ENCODE assay signal across 8 cellular contexts in the genomic region with DNA sequence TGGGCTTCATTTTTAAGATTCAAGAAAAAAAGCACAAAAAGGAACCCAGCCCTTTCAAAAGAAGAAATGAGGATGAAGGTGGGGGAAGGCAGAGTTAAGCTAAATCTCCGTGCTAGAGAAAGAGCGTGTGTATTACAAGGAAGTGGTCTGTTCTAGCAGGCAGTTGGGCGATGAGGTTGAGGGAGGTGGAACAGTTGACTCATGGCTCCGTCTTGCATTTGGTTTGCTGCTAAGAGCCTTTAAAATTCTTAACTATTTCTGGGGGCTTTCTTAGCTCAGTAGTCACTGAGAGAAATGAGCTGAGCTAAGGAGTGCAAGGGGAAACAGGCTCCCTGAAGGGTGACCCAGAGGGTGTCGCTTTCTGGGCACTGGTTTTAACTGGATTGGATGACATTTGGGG.
DNase-seq lines count a peak whose midpoint lies in the region; ATAC-seq and TF ChIP-seq lines count a peak whose summit lies in the region.

No MANE protein-coding gene starts in this region.

- TF ChIP-seq CTCF in esophagus squamous epithelium (IDR thresholded peaks at IDR 0.05) (no peak), WTC11 (IDR thresholded peaks at IDR 0.05) (no peak)

- peak overlapping the region in 1 of 4 donors; percentile 46 for H3K27ac ChIP-seq in esophagus squamous epithelium

- peaks cover 0 to 4% (median 0%) of the 10 kb centered on the region in 3 donors for H3K36me3 Mint-ChIP-seq in immature natural killer cell
- H3K36me3 Mint-ChIP-seq in WTC11 = no peaks in the 10 kb centered on the region

- CTCF ChIA-PET in WTC11 (lab: Charles Lee) = interaction anchor here (1.7 kb wide), 1 partner anchor 16 kb away, joined by 3 read pairs; no protein-coding TSS in a partner anchor

- peak overlapping the region; percentile 53 to 80 (median 59) for H3K4me3 Mint-ChIP-seq in immature natural killer cell
- H3K4me3 Mint-ChIP-seq in WTC11 = no peak overlapping the region

- peaks cover 0 to under 1% (median 0%) of the 10 kb centered on the region in 3 donors for H3K9me3 ChIP-seq in esophagus squamous epithelium

- H3K27ac Mint-ChIP-seq in immature natural killer cell (peak overlapping the region; percentile 31 to 95 (median 81)), WTC11 (no peak overlapping the region)

- no peak for TF ChIP-seq POLR2A in esophagus squamous epithelium (IDR thresholded peaks at IDR 0.05)

- H3K27me3 Mint-ChIP-seq in immature natural killer cell (ENCODE audit: low read depth in 3 of 3) = peaks cover 12 to 13% (median 13%) of the 10 kb centered on the region in 3 donors
- H3K27me3 Mint-ChIP-seq in WTC11 (ENCODE audit: low read depth) = no peaks in the 10 kb centered on the region

- DNase-seq in Daoy (ENCODE audit: low read depth) (peak; percentile 88), KG1 (lab: John Stamatoyannopoulos, UW) (peak; percentile 77), immature natural killer cell (peak; percentile 83 to 88 (median 85)), esophagus squamous epithelium (lab: John Stamatoyannopoulos, UW) (no peak), WTC11 (ENCODE audit: low spot score) (no peak)
- peak; percentile 58 for DNase-seq in activated CD8-positive, alpha-beta memory T cell treated with anti-CD3 and anti-CD28 coated beads, Interleukin-2, amount 50 U/mL, for 4 hours
- DNase-seq in stimulated activated CD8-positive, alpha-beta memory T cell treated with anti-CD3 and anti-CD28 coated beads, Interleukin-4, amount 100 ng/mL, for 1 hour (ENCODE audit: low read depth in 2 of 2, low spot score in 1 of 2) = peak; percentile 41 to 43

- H3K9me3 Mint-ChIP-seq in immature natural killer cell (no peaks in the 10 kb centered on the region), WTC11 (no peaks in the 10 kb centered on the region)

- POLR2A ChIA-PET in WTC11 (lab: Charles Lee) = interaction anchor here (0.7 kb wide), 1 partner anchor 94 kb away, joined by 3 read pairs; no protein-coding TSS in a partner anchor

- H3K36me3 ChIP-seq in esophagus squamous epithelium = no peaks in the 10 kb centered on the region

- intact Hi-C loops in esophagus squamous epithelium (cut with DNase I) = no loop called here

- H3K4me3 ChIP-seq in esophagus squamous epithelium = no peak overlapping the region

- ATAC-seq in GM21515 (IDR thresholded peaks at IDR 0.05; ENCODE audit: unreplicated experiment) (peak; percentile 56), WTC11 (no peak)

- peaks cover 0 to 13% (median 0%) of the 10 kb centered on the region in 4 donors for H3K27me3 ChIP-seq in esophagus squamous epithelium

- peaks cover 0 to 9% (median 0%) of the 10 kb centered on the region in 3 donors for H3K4me1 ChIP-seq in esophagus squamous epithelium

- H3K4me1 Mint-ChIP-seq in immature natural killer cell (peaks cover 50 to 60% of the 10 kb centered on the region in 2 donors), WTC11 (peaks cover 15% of the 10 kb centered on the region)

- 63 to 69% methylated on average over 5 of the region's 5 CpGs for WGBS in esophagus squamous epithelium, 2 donors

TF ChIP-seq in WTC11, 78 proteins besides CTCF, POLR2A, EP300 and RAD21:
- TF ChIP-seq, protein P1, sequence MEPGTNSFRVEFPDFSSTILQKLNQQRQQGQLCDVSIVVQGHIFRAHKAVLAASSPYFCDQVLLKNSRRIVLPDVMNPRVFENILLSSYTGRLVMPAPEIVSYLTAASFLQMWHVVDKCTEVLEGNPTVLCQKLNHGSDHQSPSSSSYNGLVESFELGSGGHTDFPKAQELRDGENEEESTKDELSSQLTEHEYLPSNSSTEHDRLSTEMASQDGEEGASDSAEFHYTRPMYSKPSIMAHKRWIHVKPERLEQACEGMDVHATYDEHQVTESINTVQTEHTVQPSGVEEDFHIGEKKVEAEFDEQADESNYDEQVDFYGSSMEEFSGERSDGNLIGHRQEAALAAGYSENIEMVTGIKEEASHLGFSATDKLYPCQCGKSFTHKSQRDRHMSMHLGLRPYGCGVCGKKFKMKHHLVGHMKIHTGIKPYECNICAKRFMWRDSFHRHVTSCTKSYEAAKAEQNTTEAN (CRISPR knock-in tag; IDR thresholded peaks at IDR 0.05) = no peak
- TF ChIP-seq JAZF1 (CRISPR knock-in tag; IDR thresholded peaks at IDR 0.05) = no peak
- no peak for TF ChIP-seq IRF2 (CRISPR knock-in tag; IDR thresholded peaks at IDR 0.05; ENCODE audit: borderline replicate concordance, low read depth)
- TF ChIP-seq ZNF317 (CRISPR knock-in tag; IDR thresholded peaks at IDR 0.05; ENCODE audit: borderline replicate concordance, low read depth) = no peak
- TF ChIP-seq PRRX2 (CRISPR knock-in tag; IDR thresholded peaks at IDR 0.05) = no peak
- no peak for TF ChIP-seq TEAD4 (CRISPR knock-in tag; IDR thresholded peaks at IDR 0.05)
- no peak for TF ChIP-seq NFYB (CRISPR knock-in tag; conservative IDR thresholded peaks at IDR 0.05; ENCODE audit: low read depth)
- no peak for TF ChIP-seq NFATC4 (CRISPR knock-in tag; IDR thresholded peaks at IDR 0.05)
- TF ChIP-seq ESRRA (CRISPR knock-in tag; IDR thresholded peaks at IDR 0.05; ENCODE audit: borderline replicate concordance) = no peak
- TF ChIP-seq, protein P2, sequence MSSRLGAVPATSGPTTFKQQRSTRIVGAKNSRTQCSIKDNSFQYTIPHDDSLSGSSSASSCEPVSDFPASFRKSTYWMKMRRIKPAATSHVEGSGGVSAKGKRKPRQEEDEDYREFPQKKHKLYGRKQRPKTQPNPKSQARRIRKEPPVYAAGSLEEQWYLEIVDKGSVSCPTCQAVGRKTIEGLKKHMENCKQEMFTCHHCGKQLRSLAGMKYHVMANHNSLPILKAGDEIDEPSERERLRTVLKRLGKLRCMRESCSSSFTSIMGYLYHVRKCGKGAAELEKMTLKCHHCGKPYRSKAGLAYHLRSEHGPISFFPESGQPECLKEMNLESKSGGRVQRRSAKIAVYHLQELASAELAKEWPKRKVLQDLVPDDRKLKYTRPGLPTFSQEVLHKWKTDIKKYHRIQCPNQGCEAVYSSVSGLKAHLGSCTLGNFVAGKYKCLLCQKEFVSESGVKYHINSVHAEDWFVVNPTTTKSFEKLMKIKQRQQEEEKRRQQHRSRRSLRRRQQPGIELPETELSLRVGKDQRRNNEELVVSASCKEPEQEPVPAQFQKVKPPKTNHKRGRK (CRISPR knock-in tag; IDR thresholded peaks at IDR 0.05; ENCODE audit: borderline replicate concordance) = no peak
- no peak for TF ChIP-seq TCF7 (CRISPR knock-in tag; IDR thresholded peaks at IDR 0.05; ENCODE audit: low read depth)
- TF ChIP-seq, protein P3, sequence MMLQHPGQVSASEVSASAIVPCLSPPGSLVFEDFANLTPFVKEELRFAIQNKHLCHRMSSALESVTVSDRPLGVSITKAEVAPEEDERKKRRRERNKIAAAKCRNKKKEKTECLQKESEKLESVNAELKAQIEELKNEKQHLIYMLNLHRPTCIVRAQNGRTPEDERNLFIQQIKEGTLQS (CRISPR knock-in tag; conservative IDR thresholded peaks at IDR 0.05) = no peak
- TF ChIP-seq FOXP1 (CRISPR knock-in tag; IDR thresholded peaks at IDR 0.05; ENCODE audit: borderline replicate concordance) = no peak
- no peak for TF ChIP-seq FOXK1 (CRISPR knock-in tag; IDR thresholded peaks at IDR 0.05)
- TF ChIP-seq, protein P4, sequence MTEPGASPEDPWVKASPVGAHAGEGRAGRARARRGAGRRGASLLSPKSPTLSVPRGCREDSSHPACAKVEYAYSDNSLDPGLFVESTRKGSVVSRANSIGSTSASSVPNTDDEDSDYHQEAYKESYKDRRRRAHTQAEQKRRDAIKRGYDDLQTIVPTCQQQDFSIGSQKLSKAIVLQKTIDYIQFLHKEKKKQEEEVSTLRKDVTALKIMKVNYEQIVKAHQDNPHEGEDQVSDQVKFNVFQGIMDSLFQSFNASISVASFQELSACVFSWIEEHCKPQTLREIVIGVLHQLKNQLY (CRISPR knock-in tag; IDR thresholded peaks at IDR 0.05) = no peak
- no peak for TF ChIP-seq ETV6 (CRISPR knock-in tag; IDR thresholded peaks at IDR 0.05)

Comparison
In these comparisons a context has a peak if more than half of its experiments do, and no peak if none do; other contexts are left out.
1. DNase-seq: peak in Daoy (single experiment), KG1 (single experiment), activated CD8-positive, alpha-beta memory T cell treated with anti-CD3 and anti-CD28 coated beads, Interleukin-2, amount 50 U/mL, for 4 hours (single experiment), immature natural killer cell (3 of 3) and stimulated activated CD8-positive, alpha-beta memory T cell treated with anti-CD3 and anti-CD28 coated beads, Interleukin-4, amount 100 ng/mL, for 1 hour (2 of 2); none in esophagus squamous epithelium (single experiment) and WTC11 (single experiment).